In genomic region chr4:53900275-53900649, GRCh38 we compare ENCODE assay signal across 24 cellular contexts.
DNase-seq lines count a peak whose midpoint lies in the region; ATAC-seq and TF ChIP-seq lines count a peak whose summit lies in the region.
"Had no signal": no experiment of that assay in that cellular context is flagged by ENCODE, and none has a peak within 500 bp of the region (broad histone marks: within the 10 kb centered on the region; RNA-seq: fewer than 3 reads in every experiment).

No MANE protein-coding gene starts in this region.

- TF ChIP-seq POLR2A in transverse colon (IDR thresholded peaks at IDR 0.05): no peak

- H3K27ac ChIP-seq in coronary artery: peak overlapping the region; percentile 68 to 72
- peak overlapping the region in 3 of 4 donors; percentile 39 to 56 (median 43) for H3K27ac ChIP-seq in transverse colon
- H3K27ac ChIP-seq: brain microvascular endothelial cell had no signal

- H3K36me3 ChIP-seq in transverse colon: no peaks in the 10 kb centered on the region
- H3K36me3 ChIP-seq: brain microvascular endothelial cell, esophagus squamous epithelium, ovary had no signal

- H3K4me3 ChIP-seq in coronary artery: no peak overlapping the region
- H3K4me3 ChIP-seq in transverse colon: no peak overlapping the region
- H3K4me3 ChIP-seq: esophagus squamous epithelium, ovary had no signal

- H3K27ac Mint-ChIP-seq in HFFc6: peak overlapping the region; percentile 68
- peak overlapping the region; percentile 80 to 93 (median 93) for H3K27ac Mint-ChIP-seq in nephron
- H3K27ac Mint-ChIP-seq: activated CD4-positive, alpha-beta memory T cell treated with anti-CD3 and anti-CD28 coated beads for 36 hours; activated naive CD8-positive, alpha-beta T cell treated with anti-CD3 and anti-CD28 coated beads, Interleukin-2, amount 10 ng/mL, durations not matched to agents 7 days and 5 days; CD14-positive monocyte; naive thymus-derived CD8-positive, alpha-beta T cell; stimulated activated naive CD8-positive, alpha-beta T cell treated with anti-CD3 and anti-CD28 coated beads, Interleukin-15, Interleukin-2, amounts not matched to agents 100 ng/mL and 50 ng/mL, for 24 hours had no signal

- peaks cover 29% of the 10 kb centered on the region for H3K4me1 Mint-ChIP-seq in HFFc6 (ENCODE audit: low read depth)
- peaks cover 26% of the 10 kb centered on the region for H3K4me1 Mint-ChIP-seq in nephron
- H3K4me1 Mint-ChIP-seq: activated naive CD8-positive, alpha-beta T cell treated with anti-CD3 and anti-CD28 coated beads, Interleukin-2, amount 10 ng/mL, durations not matched to agents 7 days and 5 days had no signal

- in situ Hi-C loops in transverse colon (cut with MboI; ENCODE audit: low pct_ligation_motif_present in 1 of 4, low pct_unique_long_range_greater_than_20kb in 1 of 4, low sequenced_read_pairs in 3 of 4): loop anchor here in 3 of 4 donors (25.0 kb wide), 4 partner anchors 188 to 888 kb away; no protein-coding TSS in a partner anchor

- intact Hi-C loops in transverse colon (cut with DNase I; ENCODE audit: low total_unique reads): no loop called here

- H3K36me3 Mint-ChIP-seq in HFFc6 (ENCODE audit: low read depth) (no peaks in the 10 kb centered on the region), nephron (ENCODE audit: low read depth) (no peaks in the 10 kb centered on the region)
- H3K36me3 Mint-ChIP-seq: activated CD4-positive, alpha-beta memory T cell treated with anti-CD3 and anti-CD28 coated beads for 36 hours; activated naive CD8-positive, alpha-beta T cell treated with anti-CD3 and anti-CD28 coated beads, Interleukin-2, amount 10 ng/mL, durations not matched to agents 7 days and 5 days; CD14-positive monocyte; naive thymus-derived CD8-positive, alpha-beta T cell had no signal

- 75 to 76% methylated on average over 3 of the region's 3 CpGs for WGBS in transverse colon (ENCODE audit: low coverage in 1 of 2), 2 donors

- no peak for TF ChIP-seq CTCF in HFFc6 (IDR thresholded peaks at IDR 0.05)
- TF ChIP-seq CTCF in coronary artery (IDR thresholded peaks at IDR 0.05): no peak
- no peak for TF ChIP-seq CTCF in nephron (IDR thresholded peaks at IDR 0.05; ENCODE audit: unreplicated experiment in 3 of 3)
- TF ChIP-seq CTCF in transverse colon (IDR thresholded peaks at IDR 0.05): no peak

- no peaks in the 10 kb centered on the region for H3K9me3 ChIP-seq in transverse colon
- H3K9me3 ChIP-seq: esophagus squamous epithelium, ovary had no signal

- no peaks in the 10 kb centered on the region for H3K27me3 Mint-ChIP-seq in HFFc6 (ENCODE audit: insufficient read depth)
- no peaks in the 10 kb centered on the region for H3K27me3 Mint-ChIP-seq in nephron (ENCODE audit: low read depth)

- peak overlapping the region; percentile 33 for H3K4me3 Mint-ChIP-seq in HFFc6
- peak overlapping the region in 2 of 3 experiments; percentile 40 to 50 for H3K4me3 Mint-ChIP-seq in nephron
- H3K4me3 Mint-ChIP-seq: activated CD4-positive, alpha-beta memory T cell treated with anti-CD3 and anti-CD28 coated beads for 36 hours; activated naive CD8-positive, alpha-beta T cell treated with anti-CD3 and anti-CD28 coated beads, Interleukin-2, amount 10 ng/mL, durations not matched to agents 7 days and 5 days; CD14-positive monocyte; stimulated activated naive CD8-positive, alpha-beta T cell treated with anti-CD3 and anti-CD28 coated beads, Interleukin-15, Interleukin-2, amounts not matched to agents 100 ng/mL and 50 ng/mL, for 24 hours had no signal

- peaks cover 0 to 1% (median 0%) of the 10 kb centered on the region in 4 donors for H3K4me1 ChIP-seq in transverse colon
- H3K4me1 ChIP-seq: esophagus squamous epithelium had no signal

- TF ChIP-seq EP300 in transverse colon (IDR thresholded peaks at IDR 0.05; ENCODE audit: low read depth): no peak

- peaks cover 5% of the 10 kb centered on the region for H3K27me3 ChIP-seq in transverse colon
- H3K27me3 ChIP-seq: brain microvascular endothelial cell, ovary had no signal

- no peak for DNase-seq in HFFc6
- no peak for DNase-seq in coronary artery (ENCODE audit: low spot score)
- DNase-seq in transverse colon: no peak
- DNase-seq in activated effector memory CD4-positive, alpha-beta T cell treated with Interleukin-2 at 50 U/mL for 16 hours: no peak
- no peak for DNase-seq in iPS-NIHi11 (ENCODE audit: low spot score)
- DNase-seq in dedifferentiated amniotic fluid mesenchymal stem cell (ENCODE audit: extremely low spot score): no peak
- DNase-seq: activated CD4-positive, alpha-beta memory T cell treated with anti-CD3 and anti-CD28 coated beads for 36 hours; activated CD4-positive, CD25-positive, alpha-beta regulatory T cell; activated CD8-positive, alpha-beta memory T cell treated with anti-CD3 and anti-CD28 coated beads, Interleukin-2, amount 50 U/mL, for 48 hours; activated naive CD8-positive, alpha-beta T cell treated with anti-CD3 and anti-CD28 coated beads, Interleukin-2, amount 10 ng/mL, durations not matched to agents 7 days and 5 days; brain microvascular endothelial cell; Calu3; esophagus squamous epithelium; GOT3; kidney glomerular epithelial cell; mesendoderm; naive thymus-derived CD8-positive, alpha-beta T cell; NCI-H446 treated with DMSO at 0.1 percent for 48 hours; OCI-M1 had no signal

- ATAC-seq in HG03175 (IDR thresholded peaks at IDR 0.05; ENCODE audit: unreplicated experiment): no peak
- ATAC-seq: naive thymus-derived CD8-positive, alpha-beta T cell had no signal

- H3K9me3 Mint-ChIP-seq in HFFc6: no peaks in the 10 kb centered on the region
- no peaks in the 10 kb centered on the region for H3K9me3 Mint-ChIP-seq in nephron
- H3K9me3 Mint-ChIP-seq: activated CD4-positive, alpha-beta memory T cell treated with anti-CD3 and anti-CD28 coated beads for 36 hours; activated naive CD8-positive, alpha-beta T cell treated with anti-CD3 and anti-CD28 coated beads, Interleukin-2, amount 10 ng/mL, durations not matched to agents 7 days and 5 days; stimulated activated naive CD8-positive, alpha-beta T cell treated with anti-CD3 and anti-CD28 coated beads, Interleukin-15, Interleukin-2, amounts not matched to agents 100 ng/mL and 50 ng/mL, for 24 hours had no signal
